ENCODE assay signal across 8 cellular contexts in genomic region chr22:23137905-23138520, GRCh38. TPM values are rescaled to one million over a fixed set of nuclear protein-coding genes. Genes with fewer than 3 reads are reported as not detected.
A peak's percentile ranks its signal among the peaks of the same experiment; 100 is the strongest.
DNase-seq lines count a peak whose midpoint lies in the region; ATAC-seq and TF ChIP-seq lines count a peak whose summit lies in the region.

No MANE protein-coding gene starts in this region.

- peak; percentile 27 for DNase-seq in activated CD8-positive, alpha-beta memory T cell treated with anti-CD3 and anti-CD28 coated beads, Interleukin-2, amount 50 U/mL, for 24 hours (ENCODE audit: extremely low read depth)
- DNase-seq in naive B cell (peak; percentile 87), A673 (ENCODE audit: low spot score) (no peak), DMS 273 (lab: John Stamatoyannopoulos, UW; ENCODE audit: unreplicated experiment) (no peak), NCI-H2227 treated with DMSO at 0.1 percent for 48 hours (lab: John Stamatoyannopoulos, UW) (no peak), HuH-7.5 (ENCODE audit: low spot score) (no peak)

- no peaks in the 10 kb centered on the region for H3K27me3 ChIP-seq in A673 (replicated peaks; ENCODE audit: insufficient read depth, low read depth, low read length, poor library complexity)

- POLR2A ChIA-PET in A673 (lab: Charles Lee; ENCODE audit: low non-redundant PET) = no interaction called here

- intact Hi-C loops in A673 (cut with micrococcal nuclease; ENCODE audit: unreplicated experiment) = no loop called here

- peak overlapping the region; percentile 94 to 99 (median 98) for H3K27ac Mint-ChIP-seq in naive B cell

- CTCF ChIA-PET in A673 (lab: Charles Lee) = interaction anchor here (0.6 kb wide), 1 partner anchor 594 kb away, joined by 4 read pairs; no protein-coding TSS in a partner anchor

- no TSS peak for BruUV-seq in A673 (replicated peaks; lab: Mats Ljungman, UMichigan)

- H3K4me3 ChIP-seq in A673 (ENCODE audit: low read depth, low read length, poor library complexity, severe bottlenecking) = no peak overlapping the region

- H3K36me3 ChIP-seq in A673 (ENCODE audit: insufficient read depth, low read length, poor library complexity, severe bottlenecking) = no peaks in the 10 kb centered on the region

- H3K27me3 Mint-ChIP-seq in naive B cell = peaks cover 0 to 3% (median 0%) of the 10 kb centered on the region in 3 donors

- no peaks in the 10 kb centered on the region for H3K9me3 Mint-ChIP-seq in naive B cell

- no peak for TF ChIP-seq CTCF in A673 (conservative IDR thresholded peaks at IDR 0.05; ENCODE audit: low read depth, low read length)

- H3K4me3 Mint-ChIP-seq in naive B cell = peak overlapping the region; percentile 64 to 90 (median 81)

- H3K4me1 Mint-ChIP-seq in naive B cell = peaks cover 30 to 67% (median 43%) of the 10 kb centered on the region in 3 donors

- no peaks in the 10 kb centered on the region for H3K4me1 ChIP-seq in A673 (ENCODE audit: insufficient read depth, low read length, poor library complexity, severe bottlenecking)

- no peaks in the 10 kb centered on the region for H3K9me3 ChIP-seq in A673 (ENCODE audit: low read depth, low read length, poor library complexity, severe bottlenecking)

- ATAC-seq in GM18520 (IDR thresholded peaks at IDR 0.05; ENCODE audit: unreplicated experiment) (peak; percentile 31), HG03432 (IDR thresholded peaks at IDR 0.05; ENCODE audit: unreplicated experiment) (peak; percentile 42), naive B cell (ENCODE audit: low read depth in 2 of 2) (peak; percentile 63 to 64)

- no peak overlapping the region for H3K27ac ChIP-seq in A673 (ENCODE audit: low read depth, low read length, poor library complexity, severe bottlenecking)

- no peaks in the 10 kb centered on the region for H3K36me3 Mint-ChIP-seq in naive B cell

RNA-seq across cellular contexts. Expression of gene RSPH14, which starts 3.8 kb away (rescaled TPM):
- under 1 TPM in 2 of 6 donors, not detected in 4; 0.25 to 0.27 TPM for polyA plus RNA-seq in naive B cell (ENCODE audit: low read depth in 6 of 6)
- 0.55 TPM in 1 of 2 replicates, not detected in the other for total RNA-seq in A673 (2021)

RNA-seq across cellular contexts. Expression of gene RAB36, which starts 7.3 kb away (rescaled TPM):
- 1 to 10 TPM in 2 of 6 donors, under 1 TPM in 3, not detected in 1; 0.40 to 1.7 (median 0.80) TPM for polyA plus RNA-seq in naive B cell (ENCODE audit: low read depth in 6 of 6)
- 4.1 and 4.9 TPM in 2 replicates for total RNA-seq in A673 (2021)

RNA-seq across cellular contexts. Expression of gene BCR, which starts 42.3 kb away (rescaled TPM):
- 10 to 100 TPM in 1 of 6 donors, 1 to 10 TPM in 4, not detected in 1; 2.6 to 12.1 (median 4.0) TPM for polyA plus RNA-seq in naive B cell (ENCODE audit: low read depth in 6 of 6)
- 62.5 and 63.1 TPM in 2 replicates for total RNA-seq in A673 (2021)

Comparison
In these comparisons a context has a peak if more than half of its experiments do, and no peak if none do; other contexts are left out.
1. DNase-seq: peak in activated CD8-positive, alpha-beta memory T cell treated with anti-CD3 and anti-CD28 coated beads, Interleukin-2, amount 50 U/mL, for 24 hours (single experiment) and naive B cell (single experiment); none in A673 (single experiment), DMS 273 (single experiment), NCI-H2227 treated with DMSO at 0.1 percent for 48 hours (single experiment) and HuH-7.5 (single experiment).
2. Peak in every context shown above with its lines, with median percentiles within 50 percentile points of each other: ATAC-seq.